Comparison of ENCODE assay signal across 1 cellular context in genomic region chr13:48731957-48732569, GRCh38.
TF ChIP-seq lines count a peak whose summit lies in the region.

No MANE protein-coding gene starts in this region.

TF ChIP-seq in HepG2, 621 proteins besides CTCF, POLR2A, EP300 and RAD21 (continued from another document):
- peak; percentile 28; the same call in 1 of the 2 replicates for TF ChIP-seq MED1 (CRISPR knock-in tag; IDR thresholded peaks at IDR 0.05)
- TF ChIP-seq ZNF724P (CRISPR knock-in tag; IDR thresholded peaks at IDR 0.05; ENCODE audit: borderline replicate concordance) = no peak
- peak; percentile 25 to 54; a peak in 1 of 4 replicates for TF ChIP-seq HMGXB4 (CRISPR knock-in tag; IDR thresholded peaks at IDR 0.05; ENCODE audit: borderline replicate concordance in 1 of 2, low read depth in 1 of 2)
- TF ChIP-seq TEAD3 (CRISPR knock-in tag; optimal IDR thresholded peaks at IDR 0.05; ENCODE audit: borderline replicate concordance) = peak; percentile 11
- TF ChIP-seq ZSCAN5A (CRISPR knock-in tag; IDR thresholded peaks at IDR 0.05; ENCODE audit: borderline replicate concordance) = no peak
- TF ChIP-seq ZNF44 (CRISPR knock-in tag; IDR thresholded peaks at IDR 0.05) = no peak
- peak; percentile 31; the same call in 1 of the 2 replicates for TF ChIP-seq SMC3 (IDR thresholded peaks at IDR 0.05; ENCODE audit: low read length)
- TF ChIP-seq YEATS4 (CRISPR knock-in tag; IDR thresholded peaks at IDR 0.05; ENCODE audit: borderline replicate concordance) = 0 out of 2 replicates have a peak, but pooled peaks have one; percentile 18
- peak; percentile 27; the same call in 1 of the 2 replicates for TF ChIP-seq GABPB1 (CRISPR knock-in tag; IDR thresholded peaks at IDR 0.05)
- peak; percentile 83 for TF ChIP-seq STAG1 (CRISPR knock-in tag; IDR thresholded peaks at IDR 0.05)
- no peak for TF ChIP-seq ZNF343 (CRISPR knock-in tag; IDR thresholded peaks at IDR 0.05)
- TF ChIP-seq KDM2A (CRISPR knock-in tag; IDR thresholded peaks at IDR 0.05; ENCODE audit: borderline replicate concordance, low read depth) = peak; percentile 64; the same call in 1 of the 2 replicates
- no peak for TF ChIP-seq ZNF737 (CRISPR knock-in tag; IDR thresholded peaks at IDR 0.05; ENCODE audit: borderline replicate concordance)
- TF ChIP-seq SALL1 (CRISPR knock-in tag; IDR thresholded peaks at IDR 0.05) = no peak
- peak; percentile 23; the same call in 1 of the 2 replicates for TF ChIP-seq ZNF768 (CRISPR knock-in tag; IDR thresholded peaks at IDR 0.05)
- TF ChIP-seq ISL2 (CRISPR knock-in tag; IDR thresholded peaks at IDR 0.05) = no peak
